In genomic region chr9:37954581-37954981, GRCh38 we compare ENCODE assay signal across 10 cellular contexts. TPM values are rescaled to one million over a fixed set of nuclear protein-coding genes. Genes with fewer than 3 reads are reported as not detected.
DNase-seq lines count a peak whose midpoint lies in the region; ATAC-seq and TF ChIP-seq lines count a peak whose summit lies in the region.
"Had no signal": no experiment of that assay in that cellular context is flagged by ENCODE, and none has a peak within 500 bp of the region (broad histone marks: within the 10 kb centered on the region; RNA-seq: fewer than 3 reads in every experiment).

No MANE protein-coding gene starts in this region.

- H3K36me3 Mint-ChIP-seq in activated T-helper 1 cell treated with anti-CD3 and anti-CD28 coated beads, Interleukin-12 subunit alpha, Interleukin-12 subunit beta, Interleukin-2, Interleukin-4 antibody, amounts not matched to agents 30 ng/mL and 10 ng/mL and 1 ng/mL, durations not matched to agents 14 hours and 24 hours and 36 hours (ENCODE audit: low read depth), result peaks cover 3% of the 10 kb centered on the region

- H3K9me3 ChIP-seq in right atrium auricular region (no peaks in the 10 kb centered on the region), upper lobe of left lung (no peaks in the 10 kb centered on the region), testis (no peaks in the 10 kb centered on the region), upper lobe of right lung (no peaks in the 10 kb centered on the region)

- no peak for ATAC-seq in left cardiac atrium
- peak; percentile 58 for ATAC-seq in HG02884 (IDR thresholded peaks at IDR 0.05; ENCODE audit: unreplicated experiment)
- ATAC-seq in upper lobe of left lung (ENCODE audit: low FRiP score in 2 of 2), result no peak
- no peak for ATAC-seq in upper lobe of right lung

- intact Hi-C loops in left cardiac atrium (cut with DNase I) (no loop called here), testis (cut with DNase I; ENCODE audit: low total_unique reads) (loop anchor here (10.0 kb wide), 2 partner anchors 90 to 540 kb away; no protein-coding TSS in a partner anchor), upper lobe of right lung (cut with DNase I) (no loop called here)
- intact Hi-C loops in activated T-helper 1 cell treated with anti-CD3 and anti-CD28 coated beads, Interleukin-12 subunit alpha, Interleukin-12 subunit beta, Interleukin-2, Interleukin-4 antibody, amounts not matched to agents 30 ng/mL and 10 ng/mL and 1 ng/mL, durations not matched to agents 14 hours and 24 hours and 36 hours (cut with micrococcal nuclease), result loop anchor here (1.0 to 5.0 kb wide), 3 partner anchors 40 to 113 kb away; partner anchors contain the start of gene SHB

- TF ChIP-seq CTCF in right atrium auricular region (IDR thresholded peaks at IDR 0.05) (no peak), upper lobe of left lung (IDR thresholded peaks at IDR 0.05) (no peak), testis (IDR thresholded peaks at IDR 0.05) (no peak), upper lobe of right lung (IDR thresholded peaks at IDR 0.05) (no peak)

- H3K4me1 ChIP-seq in right atrium auricular region (peaks cover 0 to 56% of the 10 kb centered on the region in 2 donors), upper lobe of left lung (peaks cover 6 to 22% (median 9%) of the 10 kb centered on the region in 4 donors), testis (peaks cover 7% of the 10 kb centered on the region), upper lobe of right lung (peaks cover 6% of the 10 kb centered on the region)

- H3K9me3 Mint-ChIP-seq in activated T-helper 1 cell treated with anti-CD3 and anti-CD28 coated beads, Interleukin-12 subunit alpha, Interleukin-12 subunit beta, Interleukin-2, Interleukin-4 antibody, amounts not matched to agents 30 ng/mL and 10 ng/mL and 1 ng/mL, durations not matched to agents 14 hours and 24 hours and 36 hours, result no peaks in the 10 kb centered on the region
- H3K9me3 Mint-ChIP-seq: CD4-positive, alpha-beta T cell had no signal

- H3K4me1 Mint-ChIP-seq in activated T-helper 1 cell treated with anti-CD3 and anti-CD28 coated beads, Interleukin-12 subunit alpha, Interleukin-12 subunit beta, Interleukin-2, Interleukin-4 antibody, amounts not matched to agents 30 ng/mL and 10 ng/mL and 1 ng/mL, durations not matched to agents 14 hours and 24 hours and 36 hours (ENCODE audit: low read depth), result peaks cover 38% of the 10 kb centered on the region

- no peak for DNase-seq in right atrium auricular region (ENCODE audit: low spot score)
- no peak for DNase-seq in left cardiac atrium
- DNase-seq in activated T-helper 1 cell treated with anti-CD3 and anti-CD28 coated beads, Interleukin-12 subunit alpha, Interleukin-12 subunit beta, Interleukin-2, Interleukin-4 antibody, amounts not matched to agents 30 ng/mL and 10 ng/mL and 1 ng/mL, durations not matched to agents 14 hours and 24 hours and 36 hours (ENCODE audit: low spot score), result no peak
- DNase-seq in upper lobe of left lung, result no peak
- no peak for DNase-seq in anterior cingulate cortex (lab: John Stamatoyannopoulos, UW)
- no peak for DNase-seq in testis
- DNase-seq in upper lobe of right lung, result no peak
- DNase-seq: CD4-positive, alpha-beta T cell; RPMI8226 had no signal

- TF ChIP-seq EP300 in upper lobe of left lung (IDR thresholded peaks at IDR 0.05), result no peak

- H3K27ac Mint-ChIP-seq in activated T-helper 1 cell treated with anti-CD3 and anti-CD28 coated beads, Interleukin-12 subunit alpha, Interleukin-12 subunit beta, Interleukin-2, Interleukin-4 antibody, amounts not matched to agents 30 ng/mL and 10 ng/mL and 1 ng/mL, durations not matched to agents 14 hours and 24 hours and 36 hours, result peak overlapping the region; percentile 81
- H3K27ac Mint-ChIP-seq: CD4-positive, alpha-beta T cell had no signal

- H3K4me3 ChIP-seq in right atrium auricular region, result no peak overlapping the region
- H3K4me3 ChIP-seq in upper lobe of left lung, result no peak overlapping the region
- no peak overlapping the region for H3K4me3 ChIP-seq in testis
- H3K4me3 ChIP-seq in upper lobe of right lung, result no peak overlapping the region

- H3K4me3 Mint-ChIP-seq in activated T-helper 1 cell treated with anti-CD3 and anti-CD28 coated beads, Interleukin-12 subunit alpha, Interleukin-12 subunit beta, Interleukin-2, Interleukin-4 antibody, amounts not matched to agents 30 ng/mL and 10 ng/mL and 1 ng/mL, durations not matched to agents 14 hours and 24 hours and 36 hours, result peak overlapping the region; percentile 21
- H3K4me3 Mint-ChIP-seq: CD4-positive, alpha-beta T cell had no signal

- TF ChIP-seq POLR2A in upper lobe of left lung (IDR thresholded peaks at IDR 0.05) (no peak), testis (IDR thresholded peaks at IDR 0.05) (no peak)

- WGBS in upper lobe of left lung, 2 donors, result 54 to 59% methylated on average over 3 of the region's 3 CpGs
- WGBS in testis, 2 donors, result 60 to 61% methylated on average over 3 of the region's 3 CpGs

- H3K27me3 ChIP-seq in right atrium auricular region (no peaks in the 10 kb centered on the region), upper lobe of left lung (no peaks in the 10 kb centered on the region), testis (no peaks in the 10 kb centered on the region), upper lobe of right lung (no peaks in the 10 kb centered on the region)

- H3K27ac ChIP-seq in right atrium auricular region (peak overlapping the region; percentile 35 to 77), upper lobe of left lung (peak overlapping the region in 3 of 4 donors; percentile 21 to 58 (median 51)), testis (no peak overlapping the region), upper lobe of right lung (no peak overlapping the region)

- H3K27me3 Mint-ChIP-seq in activated T-helper 1 cell treated with anti-CD3 and anti-CD28 coated beads, Interleukin-12 subunit alpha, Interleukin-12 subunit beta, Interleukin-2, Interleukin-4 antibody, amounts not matched to agents 30 ng/mL and 10 ng/mL and 1 ng/mL, durations not matched to agents 14 hours and 24 hours and 36 hours (ENCODE audit: insufficient read depth), result no peaks in the 10 kb centered on the region
- H3K27me3 Mint-ChIP-seq: CD4-positive, alpha-beta T cell had no signal

- H3K36me3 ChIP-seq in right atrium auricular region, result peaks cover 25% of the 10 kb centered on the region
- H3K36me3 ChIP-seq in upper lobe of left lung, result peaks cover 0 to 23% (median 14%) of the 10 kb centered on the region in 4 donors
- H3K36me3 ChIP-seq in testis (ENCODE audit: low read depth, missing control alignments), result no peaks in the 10 kb centered on the region
- peaks cover 16% of the 10 kb centered on the region for H3K36me3 ChIP-seq in upper lobe of right lung

RNA-seq across cellular contexts. Expression of gene SLC25A51, which starts 50.7 kb away (rescaled TPM):
- total RNA-seq in right atrium auricular region (10 to 100 TPM; 23.5 to 27.1 TPM), left cardiac atrium (10 to 100 TPM; 30.2 to 30.3 TPM), upper lobe of left lung (10 to 100 TPM; 19.4 to 51.4 (median 31.9) TPM), testis (10 to 100 TPM; 19.1 to 27.4 TPM), upper lobe of right lung (24.5 TPM)
- 30.0 and 31.3 TPM in 2 replicates for total RNA-seq in activated T-helper 1 cell treated with anti-CD3 and anti-CD28 coated beads, Interleukin-12 subunit alpha, Interleukin-12 subunit beta, Interleukin-2, Interleukin-4 antibody, amounts not matched to agents 30 ng/mL and 10 ng/mL and 1 ng/mL, durations not matched to agents 14 hours and 24 hours and 36 hours
- 18.4 TPM for polyA plus RNA-seq in testis (ENCODE audit: insufficient read depth, low read depth, low replicate concordance)

Comparison
In these comparisons a context has a peak if more than half of its experiments do, and no peak if none do; other contexts are left out.
1. H3K27ac ChIP-seq: peak in right atrium auricular region (2 of 2) and upper lobe of left lung (3 of 4); none in testis (0 of 2) and upper lobe of right lung (single experiment).
2. intact Hi-C loops: an anchor here in activated T-helper 1 cell treated with anti-CD3 and anti-CD28 coated beads, Interleukin-12 subunit alpha, Interleukin-12 subunit beta, Interleukin-2, Interleukin-4 antibody, amounts not matched to agents 30 ng/mL and 10 ng/mL and 1 ng/mL, durations not matched to agents 14 hours and 24 hours and 36 hours (1.0 to 5.0 kb wide) and testis (10.0 kb wide); none called in left cardiac atrium and upper lobe of right lung.